ENCODE assay signal across 29 cellular contexts in genomic region chr12:128786741-128787391, GRCh38.
"Had no signal": no experiment of that assay in that cellular context is flagged by ENCODE, and none has a peak within 500 bp of the region (broad histone marks: within the 10 kb centered on the region; RNA-seq: fewer than 3 reads in every experiment).

No MANE protein-coding gene starts in this region.

- ATAC-seq: left lobe of liver, lower lobe of right lung, mucosa of descending colon, pancreas had no signal

- H3K4me1 ChIP-seq: pancreas, psoas muscle, suprapubic skin, tibial artery had no signal

- H3K27me3 ChIP-seq: brain microvascular endothelial cell, suprapubic skin, tibial artery had no signal

- H3K27ac Mint-ChIP-seq: activated CD4-positive, alpha-beta memory T cell treated with anti-CD3 and anti-CD28 coated beads, Interleukin-2, amount 10 ng/mL, durations not matched to agents 7 days and 5 days; activated CD4-positive, alpha-beta T cell treated with anti-CD3 and anti-CD28 coated beads, Interleukin-2, amount 10 ng/mL, durations not matched to agents 24 days and 14 days; activated naive CD4-positive, alpha-beta T cell treated with anti-CD3 and anti-CD28 coated beads, Interleukin-2, amount 10 ng/mL, durations not matched to agents 7 days and 5 days; activated naive CD8-positive, alpha-beta T cell treated with anti-CD3 and anti-CD28 coated beads, Interleukin-2, amount 10 ng/mL, durations not matched to agents 7 days and 5 days; activated T-cell treated with anti-CD3 and anti-CD28 coated beads, Interleukin-2, amount 50 U/mL, for 24 hours; T-helper 1 cell treated with Interleukin-12 subunit alpha and Interleukin-12 subunit beta and Interleukin-4 antibody, amounts not matched to agents 30 μg/mL and 1 μg/mL, for 36 hours had no signal

- FAIRE-seq: astrocyte, endothelial cell of umbilical vein, pancreas had no signal

- H3K27ac ChIP-seq: brain microvascular endothelial cell, lower lobe of right lung, pancreas, psoas muscle, suprapubic skin, tibial artery had no signal

- H3K27me3 Mint-ChIP-seq: activated CD4-positive, alpha-beta memory T cell treated with anti-CD3 and anti-CD28 coated beads, Interleukin-2, amount 10 ng/mL, durations not matched to agents 7 days and 5 days; activated CD4-positive, alpha-beta T cell treated with anti-CD3 and anti-CD28 coated beads, Interleukin-2, amount 10 ng/mL, durations not matched to agents 24 days and 14 days; activated naive CD4-positive, alpha-beta T cell treated with anti-CD3 and anti-CD28 coated beads, Interleukin-2, amount 10 ng/mL, durations not matched to agents 7 days and 5 days; activated naive CD8-positive, alpha-beta T cell treated with anti-CD3 and anti-CD28 coated beads, Interleukin-2, amount 10 ng/mL, durations not matched to agents 7 days and 5 days had no signal

- H3K9me3 ChIP-seq: lower lobe of right lung, mucosa of descending colon, pancreas, psoas muscle, suprapubic skin, tibial artery had no signal

- DNase-seq: activated CD4-positive, alpha-beta memory T cell treated with anti-CD3 and anti-CD28 coated beads, Interleukin-2, amount 10 ng/mL, durations not matched to agents 7 days and 5 days; activated CD4-positive, alpha-beta T cell treated with anti-CD3 and anti-CD28 coated beads, Interleukin-2, amount 10 ng/mL, durations not matched to agents 24 days and 14 days; activated CD4-positive, CD25-positive, alpha-beta regulatory T cell treated with anti-CD3 and anti-CD28 coated beads, Interleukin-2, amount 50 U/mL, for 72 hours; activated CD8-positive, alpha-beta memory T cell treated with anti-CD3 and anti-CD28 coated beads, Interleukin-2, amount 50 U/mL, for 48 hours; activated gamma-delta T cell; activated naive CD4-positive, alpha-beta T cell treated with anti-CD3 and anti-CD28 coated beads, Interleukin-2, amount 10 ng/mL, durations not matched to agents 7 days and 5 days; activated naive CD8-positive, alpha-beta T cell treated with anti-CD3 and anti-CD28 coated beads, Interleukin-2, amount 10 ng/mL, durations not matched to agents 7 days and 5 days; activated T-cell treated with anti-CD3 and anti-CD28 coated beads, Interleukin-2, amount 50 U/mL, for 24 hours; brain microvascular endothelial cell; caudate nucleus; hippocampal formation; kidney glomerular epithelial cell; lower lobe of right lung; mesendoderm; mucosa of descending colon; nucleus accumbens; pancreas; psoas muscle; stimulated activated CD4-positive, alpha-beta T cell treated with anti-CD3 and anti-CD28 coated beads, Interleukin-1b, Interleukin-23, amount 100 ng/mL, for 48 hours; stimulated activated CD4-positive, alpha-beta T cell treated with anti-CD3 and anti-CD28 coated beads, Interleukin-4, amount 100 ng/mL, for 4 hours; stimulated activated naive CD4-positive, alpha-beta T cell; T-helper 9 cell had no signal

- H3K4me3 ChIP-seq: lower lobe of right lung, mucosa of descending colon, pancreas, psoas muscle, smooth muscle cell, suprapubic skin, tibial artery had no signal

- H3K4me2 ChIP-seq: smooth muscle cell had no signal

- H3K4me3 Mint-ChIP-seq: activated CD4-positive, alpha-beta memory T cell treated with anti-CD3 and anti-CD28 coated beads, Interleukin-2, amount 10 ng/mL, durations not matched to agents 7 days and 5 days; activated CD4-positive, alpha-beta T cell treated with anti-CD3 and anti-CD28 coated beads, Interleukin-2, amount 10 ng/mL, durations not matched to agents 24 days and 14 days; activated naive CD4-positive, alpha-beta T cell treated with anti-CD3 and anti-CD28 coated beads, Interleukin-2, amount 10 ng/mL, durations not matched to agents 7 days and 5 days; activated naive CD8-positive, alpha-beta T cell treated with anti-CD3 and anti-CD28 coated beads, Interleukin-2, amount 10 ng/mL, durations not matched to agents 7 days and 5 days; activated T-cell treated with anti-CD3 and anti-CD28 coated beads, Interleukin-2, amount 50 U/mL, for 24 hours; T-helper 1 cell treated with Interleukin-12 subunit alpha and Interleukin-12 subunit beta and Interleukin-4 antibody, amounts not matched to agents 30 μg/mL and 1 μg/mL, for 36 hours had no signal

- H3K36me3 ChIP-seq: pancreas had no signal

- H3K9me3 Mint-ChIP-seq: activated CD4-positive, alpha-beta memory T cell treated with anti-CD3 and anti-CD28 coated beads, Interleukin-2, amount 10 ng/mL, durations not matched to agents 7 days and 5 days; activated CD4-positive, alpha-beta T cell treated with anti-CD3 and anti-CD28 coated beads, Interleukin-2, amount 10 ng/mL, durations not matched to agents 24 days and 14 days; activated naive CD4-positive, alpha-beta T cell treated with anti-CD3 and anti-CD28 coated beads, Interleukin-2, amount 10 ng/mL, durations not matched to agents 7 days and 5 days; activated naive CD8-positive, alpha-beta T cell treated with anti-CD3 and anti-CD28 coated beads, Interleukin-2, amount 10 ng/mL, durations not matched to agents 7 days and 5 days; activated T-cell treated with anti-CD3 and anti-CD28 coated beads, Interleukin-2, amount 50 U/mL, for 24 hours; T-helper 1 cell treated with Interleukin-12 subunit alpha and Interleukin-12 subunit beta and Interleukin-4 antibody, amounts not matched to agents 30 μg/mL and 1 μg/mL, for 36 hours had no signal
